ENCODE assay signal across 15 cellular contexts in genomic region chr13:101515504-101515903, GRCh38.
DNase-seq lines count a peak whose midpoint lies in the region; ATAC-seq, FAIRE-seq and TF ChIP-seq lines count a peak whose summit lies in the region.
"Had no signal": no experiment of that assay in that cellular context is flagged by ENCODE, and none has a peak within 500 bp of the region (broad histone marks: within the 10 kb centered on the region; RNA-seq: fewer than 3 reads in every experiment).

No MANE protein-coding gene starts in this region.

- in situ Hi-C loops in GM12878 (cut with MboI): loop anchor here (5.0 kb wide), 1 partner anchor 242 kb away; no protein-coding TSS in a partner anchor

- peaks cover 17 to 24% (median 23%) of the 10 kb centered on the region in 3 donors for H3K4me1 Mint-ChIP-seq in CD8-positive, alpha-beta memory T cell

- peaks cover 0 to 2% (median 0%) of the 10 kb centered on the region in 3 donors for H3K36me3 Mint-ChIP-seq in CD8-positive, alpha-beta memory T cell

- H3K27me3 ChIP-seq in OCI-LY3 (ENCODE audit: low read depth, low read length) (0 out of 2 replicates have a peak, but pooled peaks cover 11% of the 10 kb centered on the region), GM12878 (replicated peaks in 1 of 2; ENCODE audit: control insufficient read depth in 2 of 2, insufficient read depth in 2 of 2, low read length in 1 of 2) (no peaks in the 10 kb centered on the region)
- H3K27me3 ChIP-seq in CD8-positive, alpha-beta memory T cell (ENCODE audit: insufficient read depth, low read length, poor library complexity, severe bottlenecking): no peaks in the 10 kb centered on the region
- H3K27me3 ChIP-seq: SJCRH30 had no signal

- H4K20me1 ChIP-seq in OCI-LY3 (ENCODE audit: insufficient read depth, low read length) (no peaks in the 10 kb centered on the region), GM12878 (ENCODE audit: control insufficient read depth, insufficient read depth) (no peaks in the 10 kb centered on the region)

- TF ChIP-seq RAD21 in GM12878 (IDR thresholded peaks at IDR 0.05; ENCODE audit: insufficient read depth, low read depth, low read length): no peak

- H3K27ac ChIP-seq in OCI-LY3 (ENCODE audit: low read length) (no peak overlapping the region), GM12878 (ENCODE audit: control insufficient read depth, insufficient read depth) (no peak overlapping the region)
- H3K27ac ChIP-seq in CD8-positive, alpha-beta memory T cell (ENCODE audit: low read depth, low read length): no peak overlapping the region
- H3K27ac ChIP-seq: HL-60, KMS-11, PC-9, SJCRH30 had no signal

- H3K9me3 ChIP-seq in OCI-LY3 (ENCODE audit: insufficient read depth, low read length) (no peaks in the 10 kb centered on the region), GM12878 (replicated peaks; ENCODE audit: control insufficient read depth, insufficient read depth, low read length) (no peaks in the 10 kb centered on the region)
- H3K9me3 ChIP-seq in CD8-positive, alpha-beta memory T cell (ENCODE audit: low read length): no peaks in the 10 kb centered on the region
- H3K9me3 ChIP-seq: SJCRH30 had no signal

- H3K4me3 Mint-ChIP-seq in CD8-positive, alpha-beta memory T cell: peak overlapping the region in 3 of 7 donors; percentile 41 to 56 (median 53)

- peak overlapping the region; percentile 15; the same call in 1 of the 2 replicates for H3K4me2 ChIP-seq in OCI-LY3 (ENCODE audit: low read length)
- no peak overlapping the region for H3K4me2 ChIP-seq in GM12878 (ENCODE audit: control insufficient read depth, insufficient read depth)
- H3K4me2 ChIP-seq: KMS-11, PC-9 had no signal

- CTCF ChIA-PET in GM12878 (lab: Yijun Ruan, JAX): interaction anchor here (0.8 to 8.3 kb wide), 8 partner anchors 11 to 371 kb away, joined by 3 to 117 read pairs (median 5); no protein-coding TSS in a partner anchor
- CTCF ChIA-PET in CD8-positive, alpha-beta memory T cell (lab: Charles Lee): interaction anchor here (1.5 to 1.8 kb wide), 2 partner anchors 239 to 243 kb away, joined by 7 to 16 read pairs; no protein-coding TSS in a partner anchor

- peaks cover 0 to 10% of the 10 kb centered on the region in 2 donors for H3K27me3 Mint-ChIP-seq in CD8-positive, alpha-beta memory T cell

- ATAC-seq in GM18520 (IDR thresholded peaks at IDR 0.05; ENCODE audit: unreplicated experiment): peak; percentile 52
- peak; percentile 96 for ATAC-seq in GM12878

- TF ChIP-seq CTCF in OCI-LY3 (IDR thresholded peaks at IDR 0.05; ENCODE audit: low read depth, low read length) (no peak), GM12878 (IDR thresholded peaks at IDR 0.05 in 2 of 3, conservative IDR thresholded peaks at IDR 0.05 in 1 of 3; ENCODE audit: control insufficient read depth in 2 of 3, extremely low read depth in 1 of 3, insufficient read depth in 1 of 3, low read depth in 3 of 3, low read length in 3 of 3) (no peak)

- H3K9me3 Mint-ChIP-seq in CD8-positive, alpha-beta memory T cell: no peaks in the 10 kb centered on the region

- WGBS in GM12878 (ENCODE audit: insufficient coverage, insufficient replicate concordance, low lambda C conversion rate, missing lambda C conversion rate): 8% methylated on average over 3 of the region's 3 CpGs

- no peak for TF ChIP-seq EP300 in GM12878 (IDR thresholded peaks at IDR 0.05; ENCODE audit: borderline replicate concordance in 1 of 2, control insufficient read depth in 1 of 2, low read depth in 2 of 2, low read length in 2 of 2)

- H3K4me1 ChIP-seq in OCI-LY3 (ENCODE audit: low read length) (no peaks in the 10 kb centered on the region), GM12878 (ENCODE audit: control insufficient read depth, insufficient read depth, low read length) (no peaks in the 10 kb centered on the region)
- peaks cover 4% of the 10 kb centered on the region for H3K4me1 ChIP-seq in CD8-positive, alpha-beta memory T cell (ENCODE audit: insufficient read depth, low read length)
- H3K4me1 ChIP-seq: SJCRH30 had no signal

- H3K4me3 ChIP-seq in OCI-LY3 (ENCODE audit: low read length): no peak overlapping the region
- no peak overlapping the region for H3K4me3 ChIP-seq in GM12878
- H3K4me3 ChIP-seq in CD8-positive, alpha-beta memory T cell (ENCODE audit: low read length): no peak overlapping the region
- H3K4me3 ChIP-seq: PC-9, SJCRH30 had no signal

- BruUV-seq in GM12878 (replicated peaks; lab: Mats Ljungman, UMichigan): no TSS peak

- no peak for TF ChIP-seq POLR2A in H54 (IDR thresholded peaks at IDR 0.05; ENCODE audit: low read depth, low read length)
- TF ChIP-seq POLR2A in GM12878 (IDR thresholded peaks at IDR 0.05; ENCODE audit: low read depth, low read length): no peak

- H2AFZ ChIP-seq in OCI-LY3 (ENCODE audit: low read depth, low read length) (no peak overlapping the region), GM12878 (ENCODE audit: control insufficient read depth, low read depth, low read length) (no peak overlapping the region)
- H2AFZ ChIP-seq: PC-9 had no signal

- FAIRE-seq in H54 (lab: Jason Lieb, UNC): peak; percentile 98
- FAIRE-seq in GM12878 (lab: Jason Lieb, UNC): no peak
- FAIRE-seq: GM12891 had no signal

- peak overlapping the region in 2 of 8 donors; percentile 3 to 34 for H3K27ac Mint-ChIP-seq in CD8-positive, alpha-beta memory T cell

- intact Hi-C loops in GM12878 (cut with micrococcal nuclease; ENCODE audit: unreplicated experiment): loop anchor here (2.0 to 10.0 kb wide), 2 partner anchors 371 to 409 kb away; no protein-coding TSS in a partner anchor
- intact Hi-C loops in head of caudate nucleus (cut with DNase I): loop anchor here (10.0 kb wide), 1 partner anchor 239 kb away; no protein-coding TSS in a partner anchor

- SMC1A ChIA-PET in GM12878 (lab: Charles Lee; ENCODE audit: uncharacterized antibody, unreplicated experiment): interaction anchor here (0.9 to 5.2 kb wide), 6 partner anchors 129 to 926 kb away, joined by 3 to 86 read pairs (median 4); no protein-coding TSS in a partner anchor

- no peaks in the 10 kb centered on the region for H3K79me2 ChIP-seq in OCI-LY3 (ENCODE audit: low read length)
- no peaks in the 10 kb centered on the region for H3K79me2 ChIP-seq in GM12878 (ENCODE audit: control insufficient read depth, insufficient read depth, low read length)

- RAD21 ChIA-PET in GM12878 (lab: Charles Lee; ENCODE audit: unreplicated experiment): interaction anchor here (0.9 to 3.8 kb wide), 2 partner anchors 241 to 245 kb away, joined by 3 to 55 read pairs; no protein-coding TSS in a partner anchor

- POLR2A ChIA-PET in GM12878 (lab: Charles Lee): no interaction called here
- POLR2A ChIA-PET in CD8-positive, alpha-beta memory T cell (lab: Charles Lee): no interaction called here

- no peak for DNase-seq in H54 (ENCODE audit: insufficient read length, low spot score)
- DNase-seq in GM12878 (ENCODE audit: low read depth, low spot score): no peak
- DNase-seq in head of caudate nucleus: no peak
- DNase-seq in CD8-positive, alpha-beta memory T cell: no peak
- no peak for DNase-seq in pons (ENCODE audit: low spot score)
- DNase-seq: H7, NCI-H1436, NCI-H2029, SJCRH30 had no signal

- H3K9ac ChIP-seq in OCI-LY3 (ENCODE audit: low read length) (no peak overlapping the region), GM12878 (ENCODE audit: control insufficient read depth, insufficient read depth, low read length) (no peak overlapping the region)
- H3K9ac ChIP-seq: KMS-11 had no signal

- H3K36me3 ChIP-seq in OCI-LY3 (replicated peaks; ENCODE audit: low read depth, low read length) (no peaks in the 10 kb centered on the region), GM12878 (ENCODE audit: control insufficient read depth in 2 of 2, insufficient read depth in 2 of 2, low read length in 1 of 2) (no peaks in the 10 kb centered on the region)
- H3K36me3 ChIP-seq in CD8-positive, alpha-beta memory T cell (ENCODE audit: insufficient read depth, low read length): no peaks in the 10 kb centered on the region
- H3K36me3 ChIP-seq: SJCRH30 had no signal

TF ChIP-seq in GM12878, 131 proteins besides CTCF, POLR2A, EP300 and RAD21:
- no peak for TF ChIP-seq YY1 (IDR thresholded peaks at IDR 0.05; ENCODE audit: low read depth, low read length)
- TF ChIP-seq WRNIP1 (IDR thresholded peaks at IDR 0.05; ENCODE audit: borderline replicate concordance, low read depth, low read length): no peak
- TF ChIP-seq PKNOX1 (IDR thresholded peaks at IDR 0.05): peak; percentile 86
- TF ChIP-seq ATF7 (IDR thresholded peaks at IDR 0.05; ENCODE audit: low read depth): no peak
- no peak for TF ChIP-seq SMC3 (IDR thresholded peaks at IDR 0.05; ENCODE audit: borderline replicate concordance, low read length)
- no peak for TF ChIP-seq SMARCA5 (IDR thresholded peaks at IDR 0.05)
